17 cellular contexts compared by ENCODE assay signal in the genomic region with DNA sequence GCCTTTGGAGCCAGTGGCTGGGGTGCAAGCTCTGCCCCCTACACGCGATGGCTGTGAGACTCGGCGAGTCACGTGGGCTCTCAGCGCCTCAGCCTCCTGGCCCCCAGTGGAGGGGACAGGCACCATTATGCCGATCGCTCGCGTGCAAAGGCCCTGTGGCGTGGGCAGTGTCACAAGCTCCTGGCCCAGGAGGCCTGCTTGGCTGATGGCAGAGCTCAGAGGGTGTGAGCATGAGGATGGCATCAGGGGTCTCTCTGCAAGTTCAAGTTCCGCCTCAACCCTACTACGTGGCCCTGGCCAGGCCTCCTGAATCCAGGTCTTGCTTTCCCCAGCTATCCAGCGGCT.
A peak's percentile ranks its signal among the peaks of the same experiment; 100 is the strongest.
DNase-seq lines count a peak whose midpoint lies in the region; ATAC-seq, FAIRE-seq and TF ChIP-seq lines count a peak whose summit lies in the region.
"Had no signal": no experiment of that assay in that cellular context is flagged by ENCODE, and none has a peak within 500 bp of the region (broad histone marks: within the 10 kb centered on the region; RNA-seq: fewer than 3 reads in every experiment).

No MANE protein-coding gene starts in this region.

- H3K27me3 Mint-ChIP-seq in activated naive CD8-positive, alpha-beta T cell = no peaks in the 10 kb centered on the region
- no peaks in the 10 kb centered on the region for H3K27me3 Mint-ChIP-seq in activated naive CD8-positive, alpha-beta T cell treated with anti-CD3 and anti-CD28 coated beads, Interleukin-2, amount 50 U/mL, for 24 hours
- H3K27me3 Mint-ChIP-seq: activated CD8-positive, alpha-beta T cell treated with anti-CD3 and anti-CD28 coated beads for 36 hours had no signal

- intact Hi-C loops in body of pancreas (cut with DNase I) (no loop called here), mucosa of descending colon (cut with DNase I, micrococcal nuclease) (no loop called here)

- H3K27ac ChIP-seq in body of pancreas = no peak overlapping the region
- no peak overlapping the region for H3K27ac ChIP-seq in upper lobe of left lung
- H3K27ac ChIP-seq: hepatocyte had no signal

- DNase-seq in activated naive CD8-positive, alpha-beta T cell treated with anti-CD3 and anti-CD28 coated beads, Interleukin-2, amount 50 U/mL, for 24 hours = no peak
- peak in 3 of 4 donors; percentile 1 to 10 (median 4) for DNase-seq in body of pancreas
- DNase-seq in mucosa of descending colon = peak in 2 of 3 donors; percentile 17 to 37
- DNase-seq in upper lobe of left lung = peak; percentile 17 to 62
- no peak for DNase-seq in RCC 7860 (ENCODE audit: low spot score)
- no peak for DNase-seq in stimulated activated naive CD8-positive, alpha-beta T cell treated with anti-CD3 and anti-CD28 coated beads, Interleukin-15, Interleukin-2, amounts not matched to agents 100 U/mL and 50 U/mL, for 24 hours
- DNase-seq: activated CD8-positive, alpha-beta T cell treated with anti-CD3 and anti-CD28 coated beads for 36 hours; amniotic stem cell; NCI-H1930; NCI-H69; stimulated activated CD4-positive, alpha-beta T cell treated with anti-CD3 and anti-CD28 coated beads, Interleukin-12 subunit alpha, Interleukin-12 subunit beta, amount 100 ng/mL, for 4 hours had no signal

- no peak for ATAC-seq in activated naive CD8-positive, alpha-beta T cell treated with anti-CD3 and anti-CD28 coated beads, Interleukin-2, amount 50 U/mL, for 24 hours
- ATAC-seq in body of pancreas = no peak
- ATAC-seq in mucosa of descending colon = no peak
- no peak for ATAC-seq in upper lobe of left lung (ENCODE audit: low FRiP score in 2 of 2)
- no peak for ATAC-seq in GM18870 (IDR thresholded peaks at IDR 0.05; ENCODE audit: unreplicated experiment)
- ATAC-seq in stimulated activated naive CD8-positive, alpha-beta T cell treated with anti-CD3 and anti-CD28 coated beads, Interleukin-15, Interleukin-2, amounts not matched to agents 100 U/mL and 50 U/mL, for 24 hours = no peak
- ATAC-seq: activated CD8-positive, alpha-beta T cell treated with anti-CD3 and anti-CD28 coated beads for 36 hours had no signal

- H3K4me3 Mint-ChIP-seq in activated naive CD8-positive, alpha-beta T cell = no peak overlapping the region
- no peak overlapping the region for H3K4me3 Mint-ChIP-seq in activated naive CD8-positive, alpha-beta T cell treated with anti-CD3 and anti-CD28 coated beads, Interleukin-2, amount 50 U/mL, for 24 hours
- H3K4me3 Mint-ChIP-seq: activated CD8-positive, alpha-beta T cell treated with anti-CD3 and anti-CD28 coated beads for 36 hours; T-helper 2 cell treated with Interferon-gamma antibody and Interleukin-4, amounts not matched to agents 5 μg/mL and 100 μg/mL, for 36 hours had no signal

- no peak overlapping the region for H3K4me3 ChIP-seq in body of pancreas
- no peak overlapping the region for H3K4me3 ChIP-seq in mucosa of descending colon
- H3K4me3 ChIP-seq in upper lobe of left lung = no peak overlapping the region
- H3K4me3 ChIP-seq: hepatocyte had no signal

- H3K27me3 ChIP-seq in body of pancreas (no peaks in the 10 kb centered on the region), upper lobe of left lung (no peaks in the 10 kb centered on the region)
- H3K27me3 ChIP-seq: esophagus muscularis mucosa, hepatocyte had no signal

- WGBS in body of pancreas, 2 donors = 93 to 98% methylated on average over 13 to 14 of the region's 14 CpGs
- WGBS in upper lobe of left lung, 2 donors = 96 to 98% methylated on average over 8 to 11 of the region's 14 CpGs

- no peaks in the 10 kb centered on the region for H3K36me3 ChIP-seq in body of pancreas (replicated peaks in 1 of 2; ENCODE audit: insufficient read depth in 1 of 2, low read depth in 2 of 2)
- no peaks in the 10 kb centered on the region for H3K36me3 ChIP-seq in mucosa of descending colon (ENCODE audit: low read depth)
- H3K36me3 ChIP-seq in upper lobe of left lung = no peaks in the 10 kb centered on the region
- H3K36me3 ChIP-seq: esophagus muscularis mucosa had no signal

- peaks cover 8% of the 10 kb centered on the region for H3K4me1 ChIP-seq in body of pancreas
- no peaks in the 10 kb centered on the region for H3K4me1 ChIP-seq in mucosa of descending colon (ENCODE audit: low read depth)
- H3K4me1 ChIP-seq in upper lobe of left lung = peaks cover 8 to 21% (median 14%) of the 10 kb centered on the region in 4 donors

- H3K9me3 Mint-ChIP-seq in activated naive CD8-positive, alpha-beta T cell (ENCODE audit: low read depth) = peaks cover 4% of the 10 kb centered on the region
- H3K9me3 Mint-ChIP-seq in activated naive CD8-positive, alpha-beta T cell treated with anti-CD3 and anti-CD28 coated beads, Interleukin-2, amount 50 U/mL, for 24 hours = no peaks in the 10 kb centered on the region
- H3K9me3 Mint-ChIP-seq: activated CD8-positive, alpha-beta T cell treated with anti-CD3 and anti-CD28 coated beads for 36 hours; T-helper 2 cell treated with Interferon-gamma antibody and Interleukin-4, amounts not matched to agents 5 μg/mL and 100 μg/mL, for 36 hours had no signal

- FAIRE-seq in RCC 7860 (lab: Jason Lieb, UNC) = no peak
- FAIRE-seq: colon had no signal

- no peak for TF ChIP-seq POLR2A in body of pancreas (IDR thresholded peaks at IDR 0.05)
- no peak for TF ChIP-seq POLR2A in upper lobe of left lung (IDR thresholded peaks at IDR 0.05)

- H3K4me1 Mint-ChIP-seq in activated naive CD8-positive, alpha-beta T cell (ENCODE audit: low read depth) = no peaks in the 10 kb centered on the region
- H3K4me1 Mint-ChIP-seq in activated naive CD8-positive, alpha-beta T cell treated with anti-CD3 and anti-CD28 coated beads, Interleukin-2, amount 50 U/mL, for 24 hours = no peaks in the 10 kb centered on the region

- TF ChIP-seq CTCF in body of pancreas (IDR thresholded peaks at IDR 0.05) (no peak), mucosa of descending colon (IDR thresholded peaks at IDR 0.05) (no peak), upper lobe of left lung (IDR thresholded peaks at IDR 0.05) (no peak)

- H3K36me3 Mint-ChIP-seq in activated naive CD8-positive, alpha-beta T cell = peaks cover 2% of the 10 kb centered on the region
- H3K36me3 Mint-ChIP-seq in activated naive CD8-positive, alpha-beta T cell treated with anti-CD3 and anti-CD28 coated beads, Interleukin-2, amount 50 U/mL, for 24 hours (ENCODE audit: low read depth) = no peaks in the 10 kb centered on the region

- TF ChIP-seq EP300 in upper lobe of left lung (IDR thresholded peaks at IDR 0.05) = no peak

- no peaks in the 10 kb centered on the region for H3K9me3 ChIP-seq in body of pancreas
- H3K9me3 ChIP-seq in mucosa of descending colon = no peaks in the 10 kb centered on the region
- H3K9me3 ChIP-seq in upper lobe of left lung = no peaks in the 10 kb centered on the region
- H3K9me3 ChIP-seq: esophagus muscularis mucosa had no signal

- peak overlapping the region; percentile 2 for H3K27ac Mint-ChIP-seq in activated naive CD8-positive, alpha-beta T cell
- H3K27ac Mint-ChIP-seq in activated naive CD8-positive, alpha-beta T cell treated with anti-CD3 and anti-CD28 coated beads, Interleukin-2, amount 50 U/mL, for 24 hours = no peak overlapping the region
- H3K27ac Mint-ChIP-seq: activated CD8-positive, alpha-beta T cell treated with anti-CD3 and anti-CD28 coated beads for 36 hours; T-helper 2 cell treated with Interferon-gamma antibody and Interleukin-4, amounts not matched to agents 5 μg/mL and 100 μg/mL, for 36 hours had no signal

Comparison
In these comparisons a context has a peak if more than half of its experiments do, and no peak if none do; other contexts are left out.
1. DNase-seq: peak in body of pancreas (3 of 4), mucosa of descending colon (2 of 3) and upper lobe of left lung (2 of 2); none in activated naive CD8-positive, alpha-beta T cell treated with anti-CD3 and anti-CD28 coated beads, Interleukin-2, amount 50 U/mL, for 24 hours (single experiment), RCC 7860 (single experiment) and stimulated activated naive CD8-positive, alpha-beta T cell treated with anti-CD3 and anti-CD28 coated beads, Interleukin-15, Interleukin-2, amounts not matched to agents 100 U/mL and 50 U/mL, for 24 hours (single experiment).